In the genomic region with DNA sequence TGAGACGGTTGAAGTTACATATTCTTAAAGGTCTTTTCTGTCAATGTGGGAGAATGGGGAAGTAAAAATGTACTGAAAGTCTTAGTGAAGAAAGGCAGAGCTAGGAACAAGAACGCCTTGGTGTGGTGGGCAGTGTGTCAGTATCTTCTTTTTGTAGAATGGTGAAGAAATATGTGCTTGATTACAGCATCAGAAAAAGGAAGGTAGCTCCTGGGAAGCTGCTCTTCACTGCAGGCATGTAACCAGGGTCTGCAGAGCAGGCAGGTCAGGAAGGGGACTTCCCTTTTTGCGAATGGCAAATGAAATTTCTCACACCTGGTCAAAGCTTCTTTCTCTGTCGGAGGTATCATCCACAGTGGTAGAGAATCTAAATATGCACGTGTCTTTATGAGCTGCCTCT, we compare ENCODE assay signal across 1 cellular context.
TF ChIP-seq lines count a peak whose summit lies in the region.

No MANE protein-coding gene starts in this region.

TF ChIP-seq in SK-N-SH, 30 proteins besides CTCF, POLR2A, EP300 and RAD21 (continued from another document):
- TF ChIP-seq REST (IDR thresholded peaks at IDR 0.05; ENCODE audit: low read depth, low read length) (no peak), JUND (IDR thresholded peaks at IDR 0.05) (no peak), RFX5 (IDR thresholded peaks at IDR 0.05; ENCODE audit: low read length) (no peak), FOSL2 (IDR thresholded peaks at IDR 0.05; ENCODE audit: borderline replicate concordance, low read depth) (no peak)
